Comparison of ENCODE assay signal across 16 cellular contexts in the genomic region with DNA sequence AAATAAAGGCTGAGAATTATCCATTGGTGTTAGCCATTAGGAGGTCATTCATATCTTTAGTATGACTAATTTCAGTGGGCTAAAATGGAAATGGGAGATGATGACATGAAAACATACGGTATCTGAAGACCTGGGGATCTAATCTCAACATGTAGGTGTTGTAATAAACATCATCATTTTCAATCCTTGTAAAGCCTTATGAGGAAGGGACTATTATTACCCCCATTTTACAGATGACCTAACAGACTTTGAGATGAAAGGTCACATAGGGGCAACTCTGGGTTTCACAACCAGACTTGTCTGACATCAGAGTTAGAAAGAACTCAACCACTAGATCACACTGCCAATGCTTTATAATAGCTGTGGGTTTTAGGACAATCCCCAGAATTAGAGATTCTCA. TPM values are rescaled to one million over a fixed set of nuclear protein-coding genes. Genes with fewer than 3 reads are reported as not detected.
DNase-seq lines count a peak whose midpoint lies in the region; ATAC-seq, FAIRE-seq and TF ChIP-seq lines count a peak whose summit lies in the region.
"Had no signal": no experiment of that assay in that cellular context is flagged by ENCODE, and none has a peak within 500 bp of the region (broad histone marks: within the 10 kb centered on the region; RNA-seq: fewer than 3 reads in every experiment).

No MANE protein-coding gene starts in this region.

- FAIRE-seq in A549 (lab: Jason Lieb, UNC): peak; percentile 36
- FAIRE-seq: GM12891, H54 had no signal

- H3K9me3 ChIP-seq in A549 (no peaks in the 10 kb centered on the region), osteoblast (ENCODE audit: low read depth, low read length) (no peaks in the 10 kb centered on the region)
- H3K9me3 ChIP-seq: BE2C had no signal

- ATAC-seq in A549: no peak
- peak; percentile 84 for ATAC-seq in activated T-helper 17 cell treated with anti-CD3 and anti-CD28 coated beads, Interleukin-2, amount 50 U/mL, for 72 hours (replicated peaks)
- no peak for ATAC-seq in GM18861 (IDR thresholded peaks at IDR 0.05; ENCODE audit: unreplicated experiment)
- ATAC-seq: HCT116 had no signal

- CTCF ChIA-PET in A549 (lab: Yijun Ruan, JAX): interaction anchor here (1.1 kb wide), 1 partner anchor 8 kb away, joined by 3 read pairs; no protein-coding TSS in a partner anchor

- DNase-seq in A549 (ENCODE audit: low read depth in 1 of 2, low spot score in 1 of 2): no peak
- DNase-seq in MV-4-11 (lab: John Stamatoyannopoulos, UW): peak; percentile 28
- DNase-seq in osteoblast (ENCODE audit: insufficient read length, low spot score, missing footprints): peak; percentile 11
- no peak for DNase-seq in DMS114 treated with DMSO at 0.1 percent for 48 hours (lab: John Stamatoyannopoulos, UW; ENCODE audit: unreplicated experiment)
- no peak for DNase-seq in NCI-H2227 (lab: John Stamatoyannopoulos, UW; ENCODE audit: unreplicated experiment)
- DNase-seq: BE2C; CD8-positive, alpha-beta memory T cell; DMS79; GM23248; KBM-7 had no signal

- no peak overlapping the region for H2AFZ ChIP-seq in osteoblast (ENCODE audit: low read length)
- H2AFZ ChIP-seq: GM23248 had no signal

- POLR2A ChIA-PET in A549 (lab: Yijun Ruan, JAX): no interaction called here

- no peak overlapping the region for H3K27ac ChIP-seq in A549
- H3K27ac ChIP-seq in osteoblast (ENCODE audit: low read depth, low read length): no peak overlapping the region
- H3K27ac ChIP-seq: GM23248, HL-60 had no signal

- peaks cover 13% of the 10 kb centered on the region for H3K4me1 ChIP-seq in A549
- peaks cover 3% of the 10 kb centered on the region for H3K4me1 ChIP-seq in osteoblast (ENCODE audit: insufficient read depth, low read length)

- H3K9me3 Mint-ChIP-seq in activated T-helper 17 cell treated with anti-CD3 and anti-CD28 coated beads, Interleukin-2, amount 50 U/mL, for 72 hours: no peaks in the 10 kb centered on the region
- H3K9me3 Mint-ChIP-seq: CD8-positive, alpha-beta memory T cell had no signal

- H3K27ac Mint-ChIP-seq in activated T-helper 17 cell treated with anti-CD3 and anti-CD28 coated beads, Interleukin-2, amount 50 U/mL, for 72 hours: peak overlapping the region; percentile 48
- H3K27ac Mint-ChIP-seq: CD8-positive, alpha-beta memory T cell had no signal

- no peak for TF ChIP-seq CTCF in A549 (IDR thresholded peaks at IDR 0.05)
- no peak for TF ChIP-seq CTCF in osteoblast (IDR thresholded peaks at IDR 0.05; ENCODE audit: extremely low read depth, low read depth, low read length)

- no peaks in the 10 kb centered on the region for H3K36me3 ChIP-seq in osteoblast (ENCODE audit: insufficient read depth, low read length)
- H3K36me3 ChIP-seq: BE2C had no signal

- H3K27me3 Mint-ChIP-seq in activated T-helper 17 cell treated with anti-CD3 and anti-CD28 coated beads, Interleukin-2, amount 50 U/mL, for 72 hours: peaks cover 10% of the 10 kb centered on the region

- no peaks in the 10 kb centered on the region for H4K20me1 ChIP-seq in osteoblast (ENCODE audit: insufficient read depth, low read length)

- 83% methylated on average over 1 of the region's 1 CpG for WGBS in A549 (ENCODE audit: missing lambda C conversion rate)

- TF ChIP-seq POLR2A in A549 (IDR thresholded peaks at IDR 0.05; ENCODE audit: low read length): no peak

- H3K4me3 ChIP-seq in A549 (no peak overlapping the region), osteoblast (ENCODE audit: insufficient read depth, low read length) (no peak overlapping the region)
- H3K4me3 ChIP-seq: GM23248 had no signal

- no peaks in the 10 kb centered on the region for H3K36me3 Mint-ChIP-seq in activated T-helper 17 cell treated with anti-CD3 and anti-CD28 coated beads, Interleukin-2, amount 50 U/mL, for 72 hours (ENCODE audit: low read depth)
- H3K36me3 Mint-ChIP-seq: CD8-positive, alpha-beta memory T cell had no signal

- H3K4me3 Mint-ChIP-seq in activated T-helper 17 cell treated with anti-CD3 and anti-CD28 coated beads, Interleukin-2, amount 50 U/mL, for 72 hours: no peak overlapping the region
- H3K4me3 Mint-ChIP-seq: CD8-positive, alpha-beta memory T cell had no signal

- no peak overlapping the region for H3K4me2 ChIP-seq in A549
- H3K4me2 ChIP-seq in osteoblast (ENCODE audit: insufficient read depth, low read length): no peak overlapping the region

- no peaks in the 10 kb centered on the region for H3K4me1 Mint-ChIP-seq in activated T-helper 17 cell treated with anti-CD3 and anti-CD28 coated beads, Interleukin-2, amount 50 U/mL, for 72 hours
- H3K4me1 Mint-ChIP-seq: CD8-positive, alpha-beta memory T cell had no signal

- TF ChIP-seq EP300 in A549 (IDR thresholded peaks at IDR 0.05): no peak

- no peaks in the 10 kb centered on the region for H3K79me2 ChIP-seq in osteoblast (ENCODE audit: insufficient read depth, low read length)

- TF ChIP-seq RAD21 in A549 (conservative IDR thresholded peaks at IDR 0.05 in 1 of 2, IDR thresholded peaks at IDR 0.05 in 1 of 2): no peak

- H3K27me3 ChIP-seq in osteoblast (ENCODE audit: insufficient read depth, low read length): no peaks in the 10 kb centered on the region
- H3K27me3 ChIP-seq: BE2C had no signal

TF ChIP-seq in A549, 52 proteins besides CTCF, POLR2A, EP300 and RAD21:
- no peak for TF ChIP-seq HEYL (CRISPR knock-in tag; IDR thresholded peaks at IDR 0.05)
- no peak for TF ChIP-seq CEBPB (IDR thresholded peaks at IDR 0.05)
- TF ChIP-seq RARB (CRISPR knock-in tag; IDR thresholded peaks at IDR 0.05): no peak
- no peak for TF ChIP-seq FOXS1 (CRISPR knock-in tag; IDR thresholded peaks at IDR 0.05)
TF ChIP-seq in A549: peak in this region for 0.

RNA-seq across cellular contexts. Expression of a gene that starts 34.8 kb away (rescaled TPM):
- polyA plus RNA-seq in A549 (2011; rRNA removed) (17.7 and 18.4 TPM in 2 replicates), A549 (2017; fragmentation: RNase III; extraction: RNeasy Plus Mini Kit Qiagen cat#74134 plus additional on column Dnase treatment) (10.7 to 18.5 TPM (median 17.8 TPM) in 3 replicates)
- polyA plus RNA-seq in A549 (2012; cell fraction: cytosol; rRNA removed): 5.4 and 7.2 TPM in 2 replicates
- 7.2 and 13.8 TPM in 2 replicates for polyA plus RNA-seq in A549 (2012; cell fraction: nucleus; rRNA removed)
- polyA minus RNA-seq in A549 (2011; rRNA and poly(A)+ RNA removed): 12.8 and 20.2 TPM in 2 replicates
- total RNA-seq in activated T-helper 17 cell treated with anti-CD3 and anti-CD28 coated beads, Interleukin-2, amount 50 U/mL, for 72 hours: 10 to 100 TPM; 19.8 to 34.7 TPM
- 35.8 and 56.0 TPM in 2 replicates for total RNA-seq in osteoblast

RNA-seq across cellular contexts. Expression of a gene that starts 47.7 kb away (rescaled TPM):
- polyA plus RNA-seq in A549 (2011; rRNA removed): 0.90 and 1.3 TPM in 2 replicates
- 0.41 and 0.60 TPM in 2 replicates for polyA plus RNA-seq in A549 (2012; cell fraction: cytosol; rRNA removed)
- polyA plus RNA-seq in A549 (2012; cell fraction: nucleus; rRNA removed): 0.48 and 0.67 TPM in 2 replicates
- 0.61 to 0.67 TPM (median 0.66 TPM) in 3 replicates for polyA plus RNA-seq in A549 (2017; fragmentation: RNase III; extraction: RNeasy Plus Mini Kit Qiagen cat#74134 plus additional on column Dnase treatment)
- 1.0 and 1.7 TPM in 2 replicates for polyA minus RNA-seq in A549 (2011; rRNA and poly(A)+ RNA removed)
- under 1 TPM in 1 of 2 donors, not detected in 1; 0.09 TPM for total RNA-seq in activated T-helper 17 cell treated with anti-CD3 and anti-CD28 coated beads, Interleukin-2, amount 50 U/mL, for 72 hours
- total RNA-seq in osteoblast: 12.7 and 16.2 TPM in 2 replicates
- polyA plus RNA-seq: CD8-positive, alpha-beta memory T cell had no signal

Comparison
In these comparisons a context has a peak if more than half of its experiments do, and no peak if none do; other contexts are left out.
1. DNase-seq: peak in MV-4-11 (single experiment) and osteoblast (single experiment); none in A549 (0 of 2), DMS114 treated with DMSO at 0.1 percent for 48 hours (single experiment) and NCI-H2227 (single experiment).
2. RNA of a gene that starts 47.7 kb away (total RNA-seq): 12.7 to 16.2 TPM in osteoblast; 0.09 TPM in activated T-helper 17 cell treated with anti-CD3 and anti-CD28 coated beads, Interleukin-2, amount 50 U/mL, for 72 hours; every median in the first group is over 10 times any median in the second.